In genomic region chr6:56255370-56255769, GRCh38 we compare ENCODE assay signal across 2 cellular contexts.
TF ChIP-seq lines count a peak whose summit lies in the region.

No MANE protein-coding gene starts in this region.

TF ChIP-seq in SK-N-SH treated with all-trans-retinoic acid at 6 μM for 48 hours, 23 proteins besides CTCF, POLR2A, EP300 and RAD21 (continued from another document):
- TF ChIP-seq TSHZ2 (CRISPR knock-in tag; IDR thresholded peaks at IDR 0.05): no peak
- no peak for TF ChIP-seq ESRRG (CRISPR knock-in tag; IDR thresholded peaks at IDR 0.05)
- TF ChIP-seq OSR1 (CRISPR knock-in tag; IDR thresholded peaks at IDR 0.05): no peak
- TF ChIP-seq POU6F1 (CRISPR knock-in tag; IDR thresholded peaks at IDR 0.05; ENCODE audit: borderline replicate concordance, low read depth): no peak
- no peak for TF ChIP-seq PATZ1 (CRISPR knock-in tag; IDR thresholded peaks at IDR 0.05; ENCODE audit: borderline replicate concordance)
- TF ChIP-seq ZNF565 (CRISPR knock-in tag; conservative IDR thresholded peaks at IDR 0.05; ENCODE audit: low read depth): no peak
- no peak for TF ChIP-seq TCF4 (CRISPR knock-in tag; IDR thresholded peaks at IDR 0.05; ENCODE audit: borderline replicate concordance)
- TF ChIP-seq BACH2 (CRISPR knock-in tag; IDR thresholded peaks at IDR 0.05; ENCODE audit: borderline replicate concordance): no peak
- TF ChIP-seq ZFP3 (CRISPR knock-in tag; IDR thresholded peaks at IDR 0.05): no peak
- no peak for TF ChIP-seq ARNTL (CRISPR knock-in tag; IDR thresholded peaks at IDR 0.05; ENCODE audit: borderline replicate concordance, low read depth)
- no peak for TF ChIP-seq ZFP30 (CRISPR knock-in tag; IDR thresholded peaks at IDR 0.05)
- TF ChIP-seq ZNF70 (CRISPR knock-in tag; IDR thresholded peaks at IDR 0.05): no peak
- TF ChIP-seq RARB (CRISPR knock-in tag; IDR thresholded peaks at IDR 0.05): no peak
- no peak for TF ChIP-seq ISL1 (CRISPR knock-in tag; IDR thresholded peaks at IDR 0.05)

TF ChIP-seq in HepG2, 621 proteins besides CTCF, POLR2A, EP300 and RAD21 (continued from another document):
- TF ChIP-seq IRF1 (CRISPR knock-in tag; IDR thresholded peaks at IDR 0.05; ENCODE audit: low read depth): no peak
- TF ChIP-seq ASH2L (IDR thresholded peaks at IDR 0.05; ENCODE audit: insufficient read length, low read depth, low read length): no peak
- no peak for TF ChIP-seq AKNA (CRISPR knock-in tag; IDR thresholded peaks at IDR 0.05; ENCODE audit: borderline replicate concordance)
- TF ChIP-seq MED8 (CRISPR knock-in tag; IDR thresholded peaks at IDR 0.05; ENCODE audit: insufficient replicate concordance): no peak
- TF ChIP-seq SCMH1 (CRISPR knock-in tag; IDR thresholded peaks at IDR 0.05; ENCODE audit: borderline replicate concordance): no peak
- no peak for TF ChIP-seq SP140L (CRISPR knock-in tag; IDR thresholded peaks at IDR 0.05; ENCODE audit: borderline replicate concordance)
- TF ChIP-seq MYC (CRISPR knock-in tag; IDR thresholded peaks at IDR 0.05; ENCODE audit: borderline replicate concordance): no peak
- no peak for TF ChIP-seq ZMYM4 (CRISPR knock-in tag; IDR thresholded peaks at IDR 0.05)
- TF ChIP-seq BCLAF1 (IDR thresholded peaks at IDR 0.05): no peak
- TF ChIP-seq SUZ12 (IDR thresholded peaks at IDR 0.05; ENCODE audit: low read depth, low read length): no peak
- TF ChIP-seq CHD4 (IDR thresholded peaks at IDR 0.05; ENCODE audit: borderline replicate concordance, low read length): no peak
